Comparison of ENCODE assay signal across 16 cellular contexts in genomic region chr13:95420501-95420900, GRCh38.
A peak's percentile ranks its signal among the peaks of the same experiment; 100 is the strongest.
DNase-seq lines count a peak whose midpoint lies in the region; ATAC-seq lines count a peak whose summit lies in the region.
"Had no signal": no experiment of that assay in that cellular context is flagged by ENCODE, and none has a peak within 500 bp of the region (broad histone marks: within the 10 kb centered on the region; RNA-seq: fewer than 3 reads in every experiment).

No MANE protein-coding gene starts in this region.

- H3K27me3 ChIP-seq in GM23248 (replicated peaks; ENCODE audit: insufficient read depth): peaks cover 4% of the 10 kb centered on the region; the same call in 1 of the 2 replicates
- H3K27me3 ChIP-seq: body of pancreas, foreskin keratinocyte had no signal

- in situ Hi-C loops in GM23248 (cut with MboI): loop anchor here (25.0 kb wide), 1 partner anchor 733 kb away; no protein-coding TSS in a partner anchor

- no peaks in the 10 kb centered on the region for H3K4me1 ChIP-seq in GM23248 (ENCODE audit: insufficient read depth)
- H3K4me1 ChIP-seq: A549, body of pancreas, foreskin keratinocyte had no signal

- H3K27ac Mint-ChIP-seq in stimulated activated memory B cell treated with anti-CD40 and anti-IgM and Interleukin-4, amounts not matched to agents 10 μg/mL and 1 μg/mL and 100 μg/mL, for 72 hours: no peak overlapping the region
- H3K27ac Mint-ChIP-seq: activated naive CD4-positive, alpha-beta T cell treated with anti-CD3 and anti-CD28 coated beads for 36 hours; immature natural killer cell had no signal

- no peak overlapping the region for H3K9ac ChIP-seq in GM23248

- no peak overlapping the region for H3K4me3 Mint-ChIP-seq in stimulated activated memory B cell treated with anti-CD40 and anti-IgM and Interleukin-4, amounts not matched to agents 10 μg/mL and 1 μg/mL and 100 μg/mL, for 72 hours
- H3K4me3 Mint-ChIP-seq: activated naive CD4-positive, alpha-beta T cell treated with anti-CD3 and anti-CD28 coated beads for 36 hours; immature natural killer cell had no signal

- H3K27me3 Mint-ChIP-seq in stimulated activated memory B cell treated with anti-CD40 and anti-IgM and Interleukin-4, amounts not matched to agents 10 μg/mL and 1 μg/mL and 100 μg/mL, for 72 hours: peaks cover 13% of the 10 kb centered on the region

- H3K36me3 ChIP-seq in GM23248 (ENCODE audit: low read depth): no peaks in the 10 kb centered on the region

- H3K4me3 ChIP-seq in GM23248: no peak overlapping the region
- H3K4me3 ChIP-seq: A549, body of pancreas, smooth muscle cell had no signal

- H3K9me3 Mint-ChIP-seq in stimulated activated memory B cell treated with anti-CD40 and anti-IgM and Interleukin-4, amounts not matched to agents 10 μg/mL and 1 μg/mL and 100 μg/mL, for 72 hours: no peaks in the 10 kb centered on the region
- H3K9me3 Mint-ChIP-seq: activated naive CD4-positive, alpha-beta T cell treated with anti-CD3 and anti-CD28 coated beads for 36 hours; immature natural killer cell had no signal

- no peaks in the 10 kb centered on the region for H4K20me1 ChIP-seq in GM23248 (ENCODE audit: insufficient read depth)

- H3K4me2 ChIP-seq in GM23248 (ENCODE audit: unreplicated experiment): no peak overlapping the region
- H3K4me2 ChIP-seq: A549, smooth muscle cell had no signal

- no peaks in the 10 kb centered on the region for H3K9me3 ChIP-seq in GM23248 (ENCODE audit: low read depth)
- H3K9me3 ChIP-seq: A549, body of pancreas had no signal

- H3K36me3 Mint-ChIP-seq in stimulated activated memory B cell treated with anti-CD40 and anti-IgM and Interleukin-4, amounts not matched to agents 10 μg/mL and 1 μg/mL and 100 μg/mL, for 72 hours: no peaks in the 10 kb centered on the region
- H3K36me3 Mint-ChIP-seq: immature natural killer cell had no signal

- no peaks in the 10 kb centered on the region for H3K4me1 Mint-ChIP-seq in stimulated activated memory B cell treated with anti-CD40 and anti-IgM and Interleukin-4, amounts not matched to agents 10 μg/mL and 1 μg/mL and 100 μg/mL, for 72 hours
- H3K4me1 Mint-ChIP-seq: immature natural killer cell had no signal

- H3K27ac ChIP-seq in GM23248: no peak overlapping the region
- H3K27ac ChIP-seq: A549, body of pancreas, foreskin keratinocyte had no signal

- H3K9me2 ChIP-seq in GM23248 (ENCODE audit: insufficient read depth): no peaks in the 10 kb centered on the region

- H3F3A ChIP-seq in GM23248 (ENCODE audit: insufficient read depth): no peaks in the 10 kb centered on the region

- peak; percentile 61 for ATAC-seq in HG03280 (IDR thresholded peaks at IDR 0.05; ENCODE audit: unreplicated experiment)
- peak; percentile 22 for ATAC-seq in stimulated activated memory B cell treated with anti-CD40 and anti-IgM and Interleukin-4, amounts not matched to agents 10 μg/mL and 1 μg/mL and 100 μg/mL, for 72 hours
- ATAC-seq: A549, body of pancreas, foreskin keratinocyte had no signal

- 32 to 35% methylated on average over 8 of the region's 8 CpGs for WGBS in GM23248 (ENCODE audit: low coverage in 1 of 2, low lambda C conversion rate in 2 of 2, missing lambda C conversion rate in 2 of 2), 2 experiments

- no peaks in the 10 kb centered on the region for H3K79me2 ChIP-seq in GM23248 (ENCODE audit: insufficient read depth)

- DNase-seq in SIG-M5 treated with dmso at 0.1 percent for 504 hours (lab: John Stamatoyannopoulos, UW; ENCODE audit: unreplicated experiment) (peak; percentile 17), SIG-M5 (lab: John Stamatoyannopoulos, UW) (no peak), SKM-1 treated with dmso at 0.1 percent for 144 hours (lab: John Stamatoyannopoulos, UW; ENCODE audit: unreplicated experiment) (peak; percentile 60), NCI-H187 treated with DMSO at 0.1 percent for 48 hours (lab: John Stamatoyannopoulos, UW) (no peak), GM23248 (no peak), NCI-H526 treated with DMSO at 0.1 percent for 48 hours (lab: John Stamatoyannopoulos, UW) (no peak)
- DNase-seq: activated naive CD4-positive, alpha-beta T cell treated with anti-CD3 and anti-CD28 coated beads for 36 hours; body of pancreas; foreskin keratinocyte; immature natural killer cell; midbrain; NCI-H1048 had no signal

- no peak overlapping the region for H2AFZ ChIP-seq in GM23248

Comparison
In these comparisons a context has a peak if more than half of its experiments do, and no peak if none do; other contexts are left out.
1. DNase-seq: peak in SIG-M5 treated with dmso at 0.1 percent for 504 hours (single experiment) and SKM-1 treated with dmso at 0.1 percent for 144 hours (single experiment); none in SIG-M5 (single experiment), NCI-H187 treated with DMSO at 0.1 percent for 48 hours (single experiment), GM23248 (single experiment) and NCI-H526 treated with DMSO at 0.1 percent for 48 hours (single experiment).